In genomic region chr5:58294598-58295298, GRCh38 we compare ENCODE assay signal across 8 cellular contexts.
DNase-seq lines count a peak whose midpoint lies in the region; ATAC-seq and TF ChIP-seq lines count a peak whose summit lies in the region.

No MANE protein-coding gene starts in this region.

- 64% methylated on average over 1 of the region's 1 CpG; no CpG with 5 or more reads in 1 of the 2 donors for WGBS in gastroesophageal sphincter (ENCODE audit: low coverage in 1 of 2), 2 donors

- DNase-seq in Daoy (ENCODE audit: low read depth) (peak; percentile 68), Kasumi-1 (lab: John Stamatoyannopoulos, UW) (peak; percentile 59 to 64), hepatic stellate cell (ENCODE audit: low spot score) (peak; percentile 8), GM20000 (ENCODE audit: low spot score) (no peak), nucleus accumbens (lab: John Stamatoyannopoulos, UW) (no peak), RPMI8226 (no peak)

- H3K27me3 ChIP-seq in gastroesophageal sphincter = no peaks in the 10 kb centered on the region

- TF ChIP-seq EP300 in gastroesophageal sphincter (IDR thresholded peaks at IDR 0.05) = no peak

- peak; percentile 52 for ATAC-seq in GM21515 (IDR thresholded peaks at IDR 0.05; ENCODE audit: unreplicated experiment)
- no peak for ATAC-seq in gastroesophageal sphincter

- H3K4me1 ChIP-seq in gastroesophageal sphincter = no peaks in the 10 kb centered on the region

- no peaks in the 10 kb centered on the region for H3K36me3 ChIP-seq in gastroesophageal sphincter

- TF ChIP-seq CTCF in gastroesophageal sphincter (IDR thresholded peaks at IDR 0.05) (no peak), GM20000 (IDR thresholded peaks at IDR 0.05; ENCODE audit: extremely low read depth, missing control alignments) (no peak)

- H3K27ac ChIP-seq in gastroesophageal sphincter = no peak overlapping the region

- H3K4me3 ChIP-seq in gastroesophageal sphincter = no peak overlapping the region

- TF ChIP-seq POLR2A in gastroesophageal sphincter (IDR thresholded peaks at IDR 0.05) = no peak

- no peaks in the 10 kb centered on the region for H3K9me3 ChIP-seq in gastroesophageal sphincter

Comparison
In these comparisons a context has a peak if more than half of its experiments do, and no peak if none do; other contexts are left out.
1. DNase-seq: peak in Daoy (single experiment), Kasumi-1 (2 of 2) and hepatic stellate cell (single experiment); none in GM20000 (single experiment), nucleus accumbens (0 of 56) and RPMI8226 (single experiment).